Comparison of ENCODE assay signal across 32 cellular contexts in the genomic region with DNA sequence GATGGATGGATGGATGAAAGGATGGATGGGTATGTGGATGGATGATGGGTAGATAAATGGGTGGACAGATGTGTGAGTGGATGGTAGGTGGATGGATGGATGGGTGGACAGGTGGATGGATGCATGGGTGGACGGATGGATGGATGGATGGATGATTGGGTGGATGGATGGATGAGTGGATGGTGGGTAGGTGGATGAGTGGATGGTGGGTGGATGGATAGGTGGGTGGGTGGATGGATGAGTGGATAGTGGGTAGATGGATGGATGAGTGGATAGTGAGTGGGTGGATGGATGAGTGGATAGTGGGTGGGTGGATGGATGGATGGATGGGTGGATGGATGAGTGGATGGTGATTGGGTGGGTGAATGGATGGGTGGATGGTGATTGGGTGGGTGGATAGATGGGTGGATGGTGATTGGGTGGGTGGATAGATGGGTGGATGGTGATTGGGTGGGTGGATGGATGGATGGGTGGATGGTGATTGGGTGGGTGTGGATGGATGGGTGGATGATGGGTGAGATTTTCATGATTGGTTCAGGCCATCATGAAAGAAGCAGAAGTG. TPM values are rescaled to one million over a fixed set of nuclear protein-coding genes. Genes with fewer than 3 reads are reported as not detected.
"Had no signal": no experiment of that assay in that cellular context is flagged by ENCODE, and none has a peak within 500 bp of the region (broad histone marks: within the 10 kb centered on the region; RNA-seq: fewer than 3 reads in every experiment).

No MANE protein-coding gene starts in this region.

- H3K27ac ChIP-seq: adrenal gland, body of pancreas, breast epithelium, Peyer's patch, SJSA1 had no signal

- H3K4me3 ChIP-seq: adrenal gland, body of pancreas, breast epithelium, MG63, Peyer's patch, SJSA1 had no signal

- H3K27me3 ChIP-seq: adrenal gland, body of pancreas, MG63, Peyer's patch, SJSA1 had no signal

- H3K4me2 ChIP-seq: SK-N-SH had no signal

- H3K36me3 ChIP-seq: adrenal gland, breast epithelium, MG63, Peyer's patch, SJSA1 had no signal

- H3K9ac ChIP-seq: SK-N-SH had no signal

- ATAC-seq: activated naive CD4-positive, alpha-beta T cell treated with anti-CD3 and anti-CD28 coated beads, Interleukin-2, amount 50 U/mL, for 72 hours; activated T-cell treated with anti-CD3 and anti-CD28 coated beads, Interleukin-2, amount 50 U/mL, for 4 hours; activated T-helper 17 cell treated with anti-CD3 and anti-CD28 coated beads, Interleukin-2, amount 50 U/mL, for 72 hours; body of pancreas; PC-3 had no signal

- FAIRE-seq: astrocyte, TTC549 had no signal

- DNase-seq: activated CD4-positive, alpha-beta memory T cell treated with anti-CD3 and anti-CD28 coated beads for 36 hours; activated CD4-positive, alpha-beta T cell treated with anti-CD3 and anti-CD28 coated beads, Interleukin-2, amount 10 ng/mL, durations not matched to agents 7 days and 5 days; activated CD8-positive, alpha-beta memory T cell treated with anti-CD3 and anti-CD28 coated beads, Interleukin-2, amount 50 U/mL, for 4 hours; activated effector memory CD4-positive, alpha-beta T cell treated with anti-CD3 and anti-CD28 coated beads, Interleukin-2, amount 50 U/mL, for 16 hours; activated naive CD4-positive, alpha-beta T cell; activated T-cell treated with anti-CD3 and anti-CD28 coated beads for 4 hours; activated T-cell treated with anti-CD3 and anti-CD28 coated beads, Interleukin-2, amount 50 U/mL, for 4 hours; adrenal gland; body of pancreas; cerebellar nuclear complex; Kasumi-1; MG63; NCI-H1092; NCI-H1436 treated with DMSO at 0.1 percent for 48 hours; NCI-H1694 treated with DMSO at 0.1 percent for 48 hours; NCI-H2029; NCI-H2171; NCI-H510A; NCI-H526; NCI-H748 treated with DMSO at 0.1 percent for 48 hours; NK-92 treated with Interleukin-12 subunit alpha and Interleukin-12 subunit beta, amount 100 ng/mL, for 24 hours; PC-3; Peyer's patch; RPMI8226; SHP77 treated with DMSO at 0.1 percent for 48 hours; SK-N-SH had no signal

- H3K4me1 ChIP-seq: adrenal gland, body of pancreas, breast epithelium, Peyer's patch, SJSA1 had no signal

RNA-seq across cellular contexts. Expression of a gene that starts 4.5 kb away (rescaled TPM):
- total RNA-seq: activated CD4-positive, alpha-beta memory T cell treated with anti-CD3 and anti-CD28 coated beads for 36 hours; activated CD4-positive, alpha-beta T cell treated with anti-CD3 and anti-CD28 coated beads, Interleukin-2, amount 10 ng/mL, durations not matched to agents 7 days and 5 days; activated naive CD4-positive, alpha-beta T cell treated with anti-CD3 and anti-CD28 coated beads, Interleukin-2, amount 50 U/mL, for 72 hours; activated T-cell treated with anti-CD3 and anti-CD28 coated beads, Interleukin-2, amount 50 U/mL, for 4 hours; activated T-helper 17 cell treated with anti-CD3 and anti-CD28 coated beads, Interleukin-2, amount 50 U/mL, for 72 hours; adrenal gland; astrocyte; body of pancreas; PC-3; Peyer's patch; SJSA1 had no signal
- polyA plus RNA-seq: adrenal gland, SK-N-SH had no signal

RNA-seq across cellular contexts. Expression of a gene that starts 9.6 kb away (rescaled TPM):
- total RNA-seq: astrocyte, PC-3, SJSA1 had no signal
- polyA plus RNA-seq: SK-N-SH had no signal
